In genomic region chr7:135308583-135309327, GRCh38 we compare ENCODE assay signal across 2 cellular contexts.
TF ChIP-seq lines count a peak whose summit lies in the region.

No MANE protein-coding gene starts in this region.

TF ChIP-seq in HEK293, 187 proteins besides CTCF, POLR2A, EP300 and RAD21 (continued from another document):
- peak; percentile 91 for TF ChIP-seq ZNF366 (tag by site-specific recombination; conservative IDR thresholded peaks at IDR 0.05)

TF ChIP-seq in K562, 482 proteins besides CTCF, POLR2A, EP300 and RAD21:
- TF ChIP-seq THRB (CRISPR knock-in tag; conservative IDR thresholded peaks at IDR 0.05) (peak; percentile 86), ZBTB26 (CRISPR knock-in tag; IDR thresholded peaks at IDR 0.05) (peak; percentile 57; the same call in 1 of the 2 replicates), ZNF512 (tag; IDR thresholded peaks at IDR 0.05) (peak; percentile 71), MAFK (IDR thresholded peaks at IDR 0.05; ENCODE audit: low read length) (no peak), CREBBP (IDR thresholded peaks at IDR 0.05; ENCODE audit: low read depth, low read length) (no peak), NCOA1 (IDR thresholded peaks at IDR 0.05; ENCODE audit: low read depth) (no peak), ELF4 (CRISPR knock-in tag; IDR thresholded peaks at IDR 0.05) (peak; percentile 70; the same call in 1 of the 2 replicates), ZBTB12 (CRISPR knock-in tag; IDR thresholded peaks at IDR 0.05) (no peak), SNAPC5 (CRISPR knock-in tag; IDR thresholded peaks at IDR 0.05) (no peak), OTX1 (CRISPR knock-in tag; IDR thresholded peaks at IDR 0.05) (peak; percentile 86), STAG1 (CRISPR knock-in tag; IDR thresholded peaks at IDR 0.05; ENCODE audit: borderline replicate concordance) (no peak), PRMT5 (CRISPR knock-in tag; IDR thresholded peaks at IDR 0.05) (no peak), YBX1 (IDR thresholded peaks at IDR 0.05) (0 out of 2 replicates have a peak, but pooled peaks have one; percentile 44), POLR2AphosphoS2 (IDR thresholded peaks at IDR 0.05; ENCODE audit: low read length) (no peak), HBP1 (CRISPR knock-in tag; IDR thresholded peaks at IDR 0.05) (peak; percentile 85; the same call in 1 of the 2 replicates), LARP7 (IDR thresholded peaks at IDR 0.05) (0 out of 2 replicates have a peak, but pooled peaks have one; percentile 25), MCM7 (IDR thresholded peaks at IDR 0.05) (0 out of 4 replicates have a peak, but pooled peaks of 1 of the 2 experiments have one; percentile 49), PATZ1 (CRISPR knock-in tag; IDR thresholded peaks at IDR 0.05; ENCODE audit: borderline replicate concordance) (no peak), BCLAF1 (IDR thresholded peaks at IDR 0.05; ENCODE audit: borderline replicate concordance in 1 of 2, control insufficient read depth in 1 of 2, low read depth in 2 of 2, low read length in 1 of 2) (0 out of 4 replicates have a peak, but pooled peaks of 1 of the 2 experiments have one; percentile 62)
